Comparison of ENCODE assay signal across 12 cellular contexts in genomic region chr14:69713976-69714716, GRCh38. TPM values are rescaled to one million over a fixed set of nuclear protein-coding genes. Genes with fewer than 3 reads are reported as not detected.
DNase-seq lines count a peak whose midpoint lies in the region; ATAC-seq and TF ChIP-seq lines count a peak whose summit lies in the region.
"Had no signal": no experiment of that assay in that cellular context is flagged by ENCODE, and none has a peak within 500 bp of the region (broad histone marks: within the 10 kb centered on the region; RNA-seq: fewer than 3 reads in every experiment).

No MANE protein-coding gene starts in this region.

- H3K4me3 ChIP-seq in skin epidermis (no peak overlapping the region), heart right ventricle (no peak overlapping the region), testis (no peak overlapping the region)
- H3K4me3 ChIP-seq: HAP-1, SJSA1 had no signal

- H3K27me3 ChIP-seq in heart right ventricle (no peaks in the 10 kb centered on the region), testis (no peaks in the 10 kb centered on the region)
- H3K27me3 ChIP-seq: SJSA1 had no signal

- no peak overlapping the region for H3K4me3 Mint-ChIP-seq in central memory CD8-positive, alpha-beta T cell

- 83% methylated on average over 9 of the region's 9 CpGs for WGBS in heart right ventricle, 2 donors
- 82 to 83% methylated on average over 9 of the region's 9 CpGs for WGBS in testis, 2 donors

- H3K9me3 Mint-ChIP-seq in central memory CD8-positive, alpha-beta T cell = no peaks in the 10 kb centered on the region

- H3K4me1 ChIP-seq in heart right ventricle (peaks cover 28 to 100% (median 69%) of the 10 kb centered on the region in 9 donors), testis (peaks cover 23% of the 10 kb centered on the region)

- H3K9me3 ChIP-seq in heart right ventricle (no peaks in the 10 kb centered on the region), testis (no peaks in the 10 kb centered on the region)
- H3K9me3 ChIP-seq: HAP-1, SJSA1 had no signal

- DNase-seq in NCI-H1694 treated with DMSO at 0.1 percent for 48 hours (lab: John Stamatoyannopoulos, UW) (peak; percentile 62), NCI-H1694 (lab: John Stamatoyannopoulos, UW) (no peak), NCI-H2227 (lab: John Stamatoyannopoulos, UW; ENCODE audit: unreplicated experiment) (peak; percentile 45), AG08396 (ENCODE audit: low spot score) (no peak), heart right ventricle (no peak), testis (no peak)
- DNase-seq in central memory CD8-positive, alpha-beta T cell (ENCODE audit: low spot score in 2 of 2) = no peak
- DNase-seq: activated gamma-delta T cell treated with Interleukin-2 at 50 U/mL for 16 hours; stimulated activated CD4-positive, alpha-beta T cell treated with anti-CD3 and anti-CD28 coated beads, Interleukin-2, amount 100 ng/mL, for 24 hours had no signal

- peak overlapping the region; percentile 75 for H3K27ac Mint-ChIP-seq in central memory CD8-positive, alpha-beta T cell (ENCODE audit: low read depth)

- peaks cover 21% of the 10 kb centered on the region for H3K36me3 Mint-ChIP-seq in central memory CD8-positive, alpha-beta T cell (ENCODE audit: insufficient read depth)

- ATAC-seq in central memory CD8-positive, alpha-beta T cell (replicated peaks; ENCODE audit: extremely low read depth, poor library complexity, severe bottlenecking) = no peak
- no peak for ATAC-seq in heart right ventricle

- peaks cover 29% of the 10 kb centered on the region for H3K4me1 Mint-ChIP-seq in central memory CD8-positive, alpha-beta T cell

- H3K27ac ChIP-seq in skin epidermis (peak overlapping the region in 12 of 21 experiments; percentile 0 to 81 (median 46)), heart right ventricle (peak overlapping the region in 5 of 10 donors; percentile 68 to 88 (median 74)), testis (no peak overlapping the region)
- H3K27ac ChIP-seq: SJSA1 had no signal

- no peaks in the 10 kb centered on the region for H3K27me3 Mint-ChIP-seq in central memory CD8-positive, alpha-beta T cell

- intact Hi-C loops in heart right ventricle (cut with DNase I) = loop anchor here in 6 of 10 donors (5.0 to 10.0 kb wide), 3 partner anchors 37 to 102 kb away; partner anchors contain the start of gene SUSD6 (in 2 of the 6)
- intact Hi-C loops in testis (cut with DNase I; ENCODE audit: low total_unique reads) = no loop called here

- TF ChIP-seq CTCF in heart right ventricle (IDR thresholded peaks at IDR 0.05) (no peak), testis (IDR thresholded peaks at IDR 0.05) (no peak)

- TF ChIP-seq POLR2A in testis (IDR thresholded peaks at IDR 0.05) = no peak

- H3K36me3 ChIP-seq in heart right ventricle = peaks cover 0 to 62% (median 6%) of the 10 kb centered on the region in 9 donors
- H3K36me3 ChIP-seq in testis (ENCODE audit: low read depth, missing control alignments) = no peaks in the 10 kb centered on the region
- H3K36me3 ChIP-seq: HAP-1 had no signal

RNA-seq across cellular contexts. Expression of gene SRSF5, which starts 52.8 kb away (rescaled TPM):
- total RNA-seq in heart right ventricle (100 to 1,000 TPM; 149 to 221 (median 173) TPM), testis (100 to 1,000 TPM; 500 to 530 TPM)
- polyA plus RNA-seq in heart right ventricle (100 to 1,000 TPM; 135 to 310 TPM), testis (ENCODE audit: insufficient read depth, low read depth, low replicate concordance) (341 TPM)

Comparison
In these comparisons a context has a peak if more than half of its experiments do, and no peak if none do; other contexts are left out.
1. DNase-seq: peak in NCI-H1694 treated with DMSO at 0.1 percent for 48 hours (single experiment) and NCI-H2227 (single experiment); none in NCI-H1694 (single experiment), central memory CD8-positive, alpha-beta T cell (0 of 2), AG08396 (single experiment), heart right ventricle (0 of 2) and testis (single experiment).
2. H3K27ac ChIP-seq: peak in skin epidermis (12 of 21); none in testis (0 of 2).